In genomic region chr2:157251932-157252331, GRCh38 we compare ENCODE assay signal across 9 cellular contexts. TPM values are rescaled to one million over a fixed set of nuclear protein-coding genes. Genes with fewer than 3 reads are reported as not detected.
"Had no signal": no experiment of that assay in that cellular context is flagged by ENCODE, and none has a peak within 500 bp of the region (broad histone marks: within the 10 kb centered on the region; RNA-seq: fewer than 3 reads in every experiment).

No MANE protein-coding gene starts in this region.

- H3K9me3 ChIP-seq: HAP-1 had no signal

- H2AFZ ChIP-seq: GM23248 had no signal

- H3K9ac ChIP-seq: GM23248 had no signal

- DNase-seq: GM23248, GOT3, H7, KG1 had no signal

- H3K36me3 ChIP-seq: HAP-1 had no signal

- H3K4me3 ChIP-seq: GM23248, HAP-1 had no signal

- H3K27ac ChIP-seq: GM23248, HL-60 had no signal

- ATAC-seq: HepG2 had no signal

RNA-seq across cellular contexts. Expression of gene GALNT5, which starts 5.6 kb away (rescaled TPM):
- total RNA-seq: HepG2, HT1080 had no signal
- polyA plus RNA-seq: HepG2, IgD-negative memory B cell had no signal
